Comparison of ENCODE assay signal across 1 cellular context in genomic region chr7:96169439-96169838, GRCh38.
TF ChIP-seq lines count a peak whose summit lies in the region.

No MANE protein-coding gene starts in this region.

TF ChIP-seq in K562, 482 proteins besides CTCF, POLR2A, EP300 and RAD21 (continued from another document):
- TF ChIP-seq REST (CRISPR knock-in tag; IDR thresholded peaks at IDR 0.05; ENCODE audit: low read depth) = no peak
- no peak for TF ChIP-seq PURB (CRISPR knock-in tag; IDR thresholded peaks at IDR 0.05; ENCODE audit: low read depth)
- no peak for TF ChIP-seq LARP7 (IDR thresholded peaks at IDR 0.05)
- no peak for TF ChIP-seq ARNT (IDR thresholded peaks at IDR 0.05)
- no peak for TF ChIP-seq ZNF146 (CRISPR knock-in tag; IDR thresholded peaks at IDR 0.05; ENCODE audit: unreplicated experiment)
- TF ChIP-seq CREB5 (CRISPR knock-in tag; IDR thresholded peaks at IDR 0.05) = no peak
- no peak for TF ChIP-seq HDAC6 (IDR thresholded peaks at IDR 0.05; ENCODE audit: low read depth, low read length)
- no peak for TF ChIP-seq ZNF133 (CRISPR knock-in tag; IDR thresholded peaks at IDR 0.05)
